In the genomic region with DNA sequence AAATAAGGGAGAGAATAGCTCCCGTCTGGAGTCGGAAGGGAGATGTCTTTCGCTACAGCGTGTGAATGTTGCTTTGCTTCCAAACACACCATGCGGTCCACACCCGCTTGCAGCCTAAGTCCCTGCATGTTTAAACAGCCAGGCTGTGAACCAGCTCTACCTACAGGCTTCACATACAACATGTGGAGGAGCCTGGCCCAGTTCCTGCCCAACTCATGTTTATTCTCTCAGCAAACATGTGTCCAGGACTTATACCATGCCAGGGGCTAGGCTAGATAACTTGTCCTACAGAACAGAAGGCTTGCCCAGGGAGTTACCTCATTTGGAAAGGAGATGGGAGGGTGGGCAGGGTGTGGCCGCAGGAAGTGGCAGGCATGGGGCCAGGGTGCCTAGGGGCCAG, we compare ENCODE assay signal across 16 cellular contexts.
DNase-seq lines count a peak whose midpoint lies in the region; ATAC-seq and TF ChIP-seq lines count a peak whose summit lies in the region.
"Had no signal": no experiment of that assay in that cellular context is flagged by ENCODE, and none has a peak within 500 bp of the region (broad histone marks: within the 10 kb centered on the region; RNA-seq: fewer than 3 reads in every experiment).

No MANE protein-coding gene starts in this region.

- CTCF ChIA-PET in CD8-positive, alpha-beta T cell (lab: Charles Lee) = interaction anchor here (0.8 to 1.7 kb wide), 8 partner anchors 10 to 415 kb away, joined by 3 to 5 read pairs (median 4); no protein-coding TSS in a partner anchor
- CTCF ChIA-PET in activated CD4-positive, alpha-beta memory T cell treated with anti-CD3 and anti-CD28 coated beads for 36 hours (lab: Charles Lee) = no interaction called here

- intact Hi-C loops in CD8-positive, alpha-beta T cell (cut with DNase I, micrococcal nuclease) = loop anchor here (1.0 to 5.0 kb wide), 9 partner anchors 48 to 416 kb away; partner anchors contain the start of genes FOXO1 (in 2 of the 2) and MRPS31 (in 1 of the 2)
- intact Hi-C loops in activated CD4-positive, alpha-beta memory T cell treated with anti-CD3 and anti-CD28 coated beads for 36 hours (cut with micrococcal nuclease) = loop anchor here (1.0 to 5.0 kb wide), 5 partner anchors 33 to 177 kb away; no protein-coding TSS in a partner anchor

- H3K4me3 ChIP-seq in CD8-positive, alpha-beta T cell (ENCODE audit: low read depth, low read length) = peak overlapping the region; percentile 13
- H3K4me3 ChIP-seq: breast epithelium, lower lobe of right lung, upper lobe of left lung had no signal

- no peak for ATAC-seq in CD8-positive, alpha-beta T cell
- peak; percentile 38 for ATAC-seq in foreskin keratinocyte

- DNase-seq in DMS 273 (lab: John Stamatoyannopoulos, UW; ENCODE audit: unreplicated experiment) (peak; percentile 29), DMS 273 treated with DMSO at 0.1 percent for 48 hours (lab: John Stamatoyannopoulos, UW) (no peak), foreskin keratinocyte (no peak), NCI-H510A treated with DMSO at 0.1 percent for 48 hours (lab: John Stamatoyannopoulos, UW) (no peak), NAMALWA (ENCODE audit: low spot score) (no peak), kidney glomerular epithelial cell (lab: John Stamatoyannopoulos, UW) (no peak)
- DNase-seq in CD8-positive, alpha-beta T cell = peak in 1 of 7 experiments; percentile 58
- peak; percentile 34 for DNase-seq in activated CD4-positive, alpha-beta memory T cell treated with anti-CD3 and anti-CD28 coated beads for 36 hours
- DNase-seq: foreskin fibroblast, lower lobe of right lung, NCI-H2171 treated with DMSO at 0.1 percent for 48 hours, right cardiac atrium, upper lobe of left lung had no signal

- H3K27ac ChIP-seq in CD8-positive, alpha-beta T cell (ENCODE audit: low read depth, low read length) = peak overlapping the region; percentile 53
- no peak overlapping the region for H3K27ac ChIP-seq in foreskin keratinocyte
- H3K27ac ChIP-seq: 22Rv1, breast epithelium, lower lobe of right lung had no signal

- peak overlapping the region; percentile 64 for H3K4me3 Mint-ChIP-seq in CD8-positive, alpha-beta T cell
- H3K4me3 Mint-ChIP-seq in activated CD4-positive, alpha-beta memory T cell treated with anti-CD3 and anti-CD28 coated beads for 36 hours = peak overlapping the region; percentile 13
- H3K4me3 Mint-ChIP-seq: CD14-positive monocyte had no signal

- POLR2A ChIA-PET in CD8-positive, alpha-beta T cell (lab: Charles Lee) = interaction anchor here (0.9 to 3.6 kb wide), 8 partner anchors 10 to 298 kb away, joined by 3 to 25 read pairs (median 8); partner anchors contain the start of gene FOXO1
- POLR2A ChIA-PET in activated CD4-positive, alpha-beta memory T cell treated with anti-CD3 and anti-CD28 coated beads for 36 hours (lab: Charles Lee) = interaction anchor here (0.7 to 1.3 kb wide), 3 partner anchors 33 to 180 kb away, joined by 3 to 5 read pairs (median 4); no protein-coding TSS in a partner anchor

- H3K27me3 Mint-ChIP-seq in CD8-positive, alpha-beta T cell (ENCODE audit: low read depth) = no peaks in the 10 kb centered on the region
- H3K27me3 Mint-ChIP-seq in activated CD4-positive, alpha-beta memory T cell treated with anti-CD3 and anti-CD28 coated beads for 36 hours = no peaks in the 10 kb centered on the region

- H3K27ac Mint-ChIP-seq in CD8-positive, alpha-beta T cell = peak overlapping the region; percentile 93
- H3K27ac Mint-ChIP-seq in activated CD4-positive, alpha-beta memory T cell treated with anti-CD3 and anti-CD28 coated beads for 36 hours = peak overlapping the region; percentile 77

- H3K36me3 ChIP-seq in CD8-positive, alpha-beta T cell (ENCODE audit: insufficient read depth, low read length) = no peaks in the 10 kb centered on the region
- H3K36me3 ChIP-seq: breast epithelium, lower lobe of right lung, upper lobe of left lung had no signal

- peaks cover 93% of the 10 kb centered on the region for H3K4me1 ChIP-seq in CD8-positive, alpha-beta T cell (ENCODE audit: insufficient read depth, low read length)
- no peaks in the 10 kb centered on the region for H3K4me1 ChIP-seq in foreskin keratinocyte
- H3K4me1 ChIP-seq: breast epithelium had no signal

- no peaks in the 10 kb centered on the region for H3K36me3 Mint-ChIP-seq in CD8-positive, alpha-beta T cell
- H3K36me3 Mint-ChIP-seq in activated CD4-positive, alpha-beta memory T cell treated with anti-CD3 and anti-CD28 coated beads for 36 hours = no peaks in the 10 kb centered on the region
- H3K36me3 Mint-ChIP-seq: CD14-positive monocyte had no signal

- H3K9me3 Mint-ChIP-seq in CD8-positive, alpha-beta T cell = no peaks in the 10 kb centered on the region
- peaks cover 6% of the 10 kb centered on the region for H3K9me3 Mint-ChIP-seq in activated CD4-positive, alpha-beta memory T cell treated with anti-CD3 and anti-CD28 coated beads for 36 hours

- H3K4me1 Mint-ChIP-seq in CD8-positive, alpha-beta T cell (ENCODE audit: low read depth) = peaks cover 92% of the 10 kb centered on the region
- peaks cover 82% of the 10 kb centered on the region for H3K4me1 Mint-ChIP-seq in activated CD4-positive, alpha-beta memory T cell treated with anti-CD3 and anti-CD28 coated beads for 36 hours (ENCODE audit: low read depth)

- no peaks in the 10 kb centered on the region for H3K9me3 ChIP-seq in CD8-positive, alpha-beta T cell (ENCODE audit: low read length)
- H3K9me3 ChIP-seq: breast epithelium, lower lobe of right lung, upper lobe of left lung had no signal

- H3K27me3 ChIP-seq in CD8-positive, alpha-beta T cell (ENCODE audit: insufficient read depth, low read length) = no peaks in the 10 kb centered on the region
- H3K27me3 ChIP-seq in foreskin keratinocyte = no peaks in the 10 kb centered on the region
- H3K27me3 ChIP-seq: breast epithelium, upper lobe of left lung had no signal

- TF ChIP-seq CTCF in CD8-positive, alpha-beta T cell (IDR thresholded peaks at IDR 0.05) = no peak
- no peak for TF ChIP-seq CTCF in foreskin keratinocyte (conservative IDR thresholded peaks at IDR 0.05)

Comparison
In these comparisons a context has a peak if more than half of its experiments do, and no peak if none do; other contexts are left out.
1. DNase-seq: peak in DMS 273 (single experiment) and activated CD4-positive, alpha-beta memory T cell treated with anti-CD3 and anti-CD28 coated beads for 36 hours (single experiment); none in DMS 273 treated with DMSO at 0.1 percent for 48 hours (single experiment), foreskin keratinocyte (0 of 2), NCI-H510A treated with DMSO at 0.1 percent for 48 hours (single experiment), NAMALWA (single experiment) and kidney glomerular epithelial cell (single experiment).